8 cellular contexts compared by ENCODE assay signal in the genomic region with DNA sequence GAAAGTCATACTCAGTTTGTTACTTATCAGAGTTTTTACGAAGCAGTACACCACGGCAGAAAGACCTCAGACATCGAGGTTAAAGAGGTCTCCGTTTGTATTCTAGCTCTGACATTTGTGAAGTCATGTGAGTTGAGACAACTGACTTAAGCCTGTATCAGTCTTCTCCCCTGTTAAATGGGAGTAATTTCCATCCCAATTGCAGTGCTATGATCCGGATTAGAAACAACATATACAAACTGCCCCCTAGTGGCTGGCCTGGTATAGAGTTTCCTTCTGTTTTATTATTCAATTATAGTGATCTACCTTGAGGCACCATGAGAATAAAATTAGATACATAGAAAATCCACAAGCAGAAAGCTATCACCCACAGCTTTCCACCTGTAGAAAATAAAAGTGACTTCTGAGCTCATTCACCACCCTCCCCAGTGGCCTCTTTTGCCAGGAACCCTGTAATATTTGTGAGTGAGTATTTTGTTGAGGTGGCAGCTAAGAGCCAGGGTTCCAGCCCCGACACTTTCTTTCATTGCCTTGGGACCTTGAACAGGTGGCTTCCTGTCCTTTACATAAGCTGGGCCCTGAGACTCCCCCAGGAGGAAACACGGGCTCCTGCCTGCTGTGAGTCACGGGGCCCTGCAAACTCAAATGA.
A peak's percentile ranks its signal among the peaks of the same experiment; 100 is the strongest.
DNase-seq lines count a peak whose midpoint lies in the region; ATAC-seq, FAIRE-seq and TF ChIP-seq lines count a peak whose summit lies in the region.

No MANE protein-coding gene starts in this region.

- no peak overlapping the region for H3K4me2 ChIP-seq in H1 (ENCODE audit: insufficient read depth in 1 of 2, low read depth in 2 of 2, low read length in 2 of 2)

- intact Hi-C loops in gastrocnemius medialis (cut with DNase I; ENCODE audit: low total_unique reads): loop anchor here (10.0 kb wide), 1 partner anchor 165 kb away; no protein-coding TSS in a partner anchor

- no peak for ATAC-seq in gastrocnemius medialis
- no peak for ATAC-seq in HG03139 (IDR thresholded peaks at IDR 0.05; ENCODE audit: unreplicated experiment)

- H4K20me1 ChIP-seq in H1 (replicated peaks in 1 of 2; ENCODE audit: control insufficient read depth in 1 of 2, insufficient read depth in 2 of 2, low read length in 2 of 2): no peaks in the 10 kb centered on the region

- H3K4me1 ChIP-seq in H1 (replicated peaks in 1 of 4; ENCODE audit: control insufficient read depth in 3 of 4, insufficient read depth in 4 of 4, low read length in 3 of 4) (no peaks in the 10 kb centered on the region; a peak in 2 of 7 replicates), gastrocnemius medialis (no peaks in the 10 kb centered on the region)

- 89% methylated on average over 8 of the region's 8 CpGs; no CpG with 5 or more reads in 1 of the 2 experiments for WGBS in H1 (ENCODE audit: extremely low coverage in 1 of 2, insufficient coverage in 1 of 2, insufficient read length in 1 of 2, insufficient replicate concordance in 2 of 2, low coverage in 1 of 2, low lambda C conversion rate in 2 of 2, missing lambda C conversion rate in 1 of 2), 2 experiments

- no peak overlapping the region for H3K23ac ChIP-seq in H1 (ENCODE audit: insufficient read length)

- H4K8ac ChIP-seq in H1 (ENCODE audit: extremely low read depth, insufficient read depth, low read length): no peak overlapping the region

- H3K18ac ChIP-seq in H1 (ENCODE audit: extremely low read depth, low read length): no peak overlapping the region

- peak; percentile 73 for TF ChIP-seq CTCF in NB4 (IDR thresholded peaks at IDR 0.05; ENCODE audit: low read depth, low read length)
- TF ChIP-seq CTCF in H1 (IDR thresholded peaks at IDR 0.05; ENCODE audit: control extremely low read depth in 1 of 3, insufficient read depth in 1 of 3, low read depth in 1 of 3, low read length in 3 of 3): peak in 2 of 3 experiments; percentile 42 to 60; a peak in 2 of 4 replicates
- peak in 4 of 5 experiments; percentile 7 to 52 (median 29) for TF ChIP-seq CTCF in gastrocnemius medialis (IDR thresholded peaks at IDR 0.05 in 4 of 5, conservative IDR thresholded peaks at IDR 0.05 in 1 of 5)

- no peaks in the 10 kb centered on the region for H3K36me3 ChIP-seq in H1 (ENCODE audit: control insufficient read depth in 2 of 4, insufficient read depth in 4 of 4, low read length in 3 of 4)
- no peaks in the 10 kb centered on the region for H3K36me3 ChIP-seq in gastrocnemius medialis

- H3K79me2 ChIP-seq in H1 (ENCODE audit: control insufficient read depth in 1 of 2, insufficient read depth in 2 of 2, low read length in 2 of 2): no peaks in the 10 kb centered on the region

- no peak overlapping the region for H3K56ac ChIP-seq in H1 (replicated peaks; ENCODE audit: insufficient read length, low read depth, low read length)

- POLR2A ChIA-PET in H1 (lab: Charles Lee; ENCODE audit: partially characterized antibody): no interaction called here

- H3K4ac ChIP-seq in H1 (replicated peaks; ENCODE audit: insufficient read length, low read depth, low read length): no peak overlapping the region

- H3K79me1 ChIP-seq in H1 (ENCODE audit: low read depth, low read length): no peaks in the 10 kb centered on the region

- H3K4me3 ChIP-seq in NB4 (ENCODE audit: low read depth, low read length) (no peak overlapping the region), H1 (ENCODE audit: extremely low read depth in 1 of 4, insufficient read depth in 2 of 4, low read depth in 3 of 4, low read length in 4 of 4) (no peak overlapping the region), gastrocnemius medialis (no peak overlapping the region)

- H3K9ac ChIP-seq in H1 (replicated peaks in 1 of 4; ENCODE audit: extremely low read depth in 1 of 4, low read depth in 3 of 4, low read length in 3 of 4): no peak overlapping the region

- H4K5ac ChIP-seq in H1 (ENCODE audit: insufficient read length, low read depth, low read length): no peak overlapping the region

- H2BK120ac ChIP-seq in H1 (replicated peaks; ENCODE audit: low read depth, low read length): no peak overlapping the region

- no peak overlapping the region for H3K14ac ChIP-seq in H1 (ENCODE audit: insufficient read length)

- no peaks in the 10 kb centered on the region for H3K23me2 ChIP-seq in H1 (ENCODE audit: low read depth, low read length)

- in situ Hi-C loops in gastrocnemius medialis (cut with MboI; ENCODE audit: low sequenced_read_pairs in 4 of 4): no loop called here

- no peak for TF ChIP-seq EP300 in H1 (IDR thresholded peaks at IDR 0.05; ENCODE audit: borderline replicate concordance in 1 of 2, low read depth in 2 of 2, low read length in 2 of 2)

- no peak for FAIRE-seq in H1 (lab: Jason Lieb, UNC)

- TF ChIP-seq RAD21 in H1 (IDR thresholded peaks at IDR 0.05 in 1 of 2, conservative IDR thresholded peaks at IDR 0.05 in 1 of 2; ENCODE audit: low read depth in 2 of 2, low read length in 2 of 2): peak; percentile 61 to 68

- no peak overlapping the region for H2BK5ac ChIP-seq in H1 (ENCODE audit: low read depth, low read length)

- no peak overlapping the region for H2AK5ac ChIP-seq in H1 (ENCODE audit: low read depth, low read length)

- H3K9me3 ChIP-seq in H1 (ENCODE audit: insufficient read depth in 2 of 2, low read depth in 1 of 2, low read length in 1 of 2): no peaks in the 10 kb centered on the region
- no peaks in the 10 kb centered on the region for H3K9me3 ChIP-seq in gastrocnemius medialis

- H2BK12ac ChIP-seq in H1 (ENCODE audit: low read depth, low read length): no peak overlapping the region

- no peak for TF ChIP-seq POLR2A in NB4 (IDR thresholded peaks at IDR 0.05; ENCODE audit: extremely low read depth, insufficient read length)
- TF ChIP-seq POLR2A in H1 (IDR thresholded peaks at IDR 0.05; ENCODE audit: control extremely low read depth in 1 of 2, low read depth in 2 of 2, low read length in 2 of 2): no peak
- no peak for TF ChIP-seq POLR2A in gastrocnemius medialis (IDR thresholded peaks at IDR 0.05)

- DNase-seq in activated T-cell treated with anti-CD3 and anti-CD28 coated beads, Interleukin-2, amount 50 U/mL, for 48 hours: peak; percentile 20 to 24
- DNase-seq in activated T-cell treated with anti-CD3 and anti-CD28 coated beads for 4 hours (no peak), NB4 (ENCODE audit: low read depth) (peak; percentile 53), H1 (ENCODE audit: low read depth in 1 of 2, low spot score in 2 of 2) (peak in 1 of 2 experiments; percentile 67), gastrocnemius medialis (no peak), midbrain (lab: John Stamatoyannopoulos, UW) (no peak), NCI-H1105 treated with DMSO at 0.1 percent for 48 hours (lab: John Stamatoyannopoulos, UW) (no peak)

- no peak overlapping the region for H4K91ac ChIP-seq in H1 (replicated peaks; ENCODE audit: insufficient read length, low read length)

- H2BK20ac ChIP-seq in H1 (ENCODE audit: low read length): no peak overlapping the region

- H3K27me3 ChIP-seq in H1 (replicated peaks in 1 of 4; ENCODE audit: control insufficient read depth in 3 of 4, extremely low read depth in 1 of 4, insufficient read depth in 3 of 4, low read length in 3 of 4) (no peaks in the 10 kb centered on the region), gastrocnemius medialis (no peaks in the 10 kb centered on the region)

- no peak overlapping the region for H3K27ac ChIP-seq in H1 (ENCODE audit: low read depth, low read length)
- H3K27ac ChIP-seq in gastrocnemius medialis: no peak overlapping the region

- no peak overlapping the region for H2AFZ ChIP-seq in H1 (ENCODE audit: low read length)

- CTCF ChIA-PET in H1 (lab: Charles Lee; ENCODE audit: partially characterized antibody): interaction anchor here (0.6 to 3.9 kb wide), 39 partner anchors 8 to 682 kb away, joined by 3 to 17 read pairs (median 3); no protein-coding TSS in a partner anchor

- H2BK15ac ChIP-seq in H1 (ENCODE audit: low read length): no peak overlapping the region

TF ChIP-seq in H1, 55 proteins besides CTCF, POLR2A, EP300 and RAD21:
- TF ChIP-seq TBP (IDR thresholded peaks at IDR 0.05; ENCODE audit: low read depth, low read length): no peak
- peak; percentile 90 for TF ChIP-seq KDM1A (IDR thresholded peaks at IDR 0.05; ENCODE audit: borderline replicate concordance, low read length)

Comparison
In these comparisons a context has a peak if more than half of its experiments do, and no peak if none do; other contexts are left out.
1. DNase-seq: peak in activated T-cell treated with anti-CD3 and anti-CD28 coated beads, Interleukin-2, amount 50 U/mL, for 48 hours (2 of 2) and NB4 (single experiment); none in activated T-cell treated with anti-CD3 and anti-CD28 coated beads for 4 hours (single experiment), gastrocnemius medialis (0 of 2), midbrain (single experiment) and NCI-H1105 treated with DMSO at 0.1 percent for 48 hours (single experiment).
2. Peak in every context shown above with its lines, with median percentiles within 50 percentile points of each other: CTCF ChIP-seq.